10 cellular contexts compared by ENCODE assay signal in the genomic region with DNA sequence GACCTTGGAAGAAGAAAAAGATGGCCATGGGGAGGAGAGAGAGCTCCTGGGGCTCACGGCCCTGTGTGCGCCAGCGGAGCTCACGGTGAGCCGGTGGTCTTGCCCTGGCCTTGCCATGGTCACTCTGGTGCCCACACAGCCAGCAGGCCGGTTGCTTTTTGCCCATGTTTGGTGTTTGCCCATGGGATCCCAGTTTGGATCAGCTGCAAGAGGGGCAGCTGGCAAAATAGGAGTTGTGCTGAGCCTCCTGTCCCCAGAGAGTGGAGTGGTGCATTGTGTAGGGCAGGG. TPM values are rescaled to one million over a fixed set of nuclear protein-coding genes. Genes with fewer than 3 reads are reported as not detected.
DNase-seq lines count a peak whose midpoint lies in the region; TF ChIP-seq lines count a peak whose summit lies in the region.
"Had no signal": no experiment of that assay in that cellular context is flagged by ENCODE, and none has a peak within 500 bp of the region (broad histone marks: within the 10 kb centered on the region; RNA-seq: fewer than 3 reads in every experiment).

No MANE protein-coding gene starts in this region.

- peaks cover 5% of the 10 kb centered on the region for H3K4me1 ChIP-seq in adipocyte (ENCODE audit: control insufficient read depth, insufficient read depth, low read length)

- no peak for TF ChIP-seq CTCF in kidney epithelial cell (IDR thresholded peaks at IDR 0.05; ENCODE audit: insufficient read depth, low read length, poor library complexity, severe bottlenecking)

- peak overlapping the region; percentile 89 for H3K27ac ChIP-seq in substantia nigra (ENCODE audit: low read depth, low read length, poor library complexity, severe bottlenecking)

- peak overlapping the region; percentile 84 for H3K27ac Mint-ChIP-seq in activated CD4-positive, alpha-beta T cell treated with anti-CD3 and anti-CD28 coated beads, Interleukin-2, amount 10 ng/mL, durations not matched to agents 7 days and 5 days

- peak overlapping the region; percentile 92 for H3K4me3 Mint-ChIP-seq in activated CD4-positive, alpha-beta T cell treated with anti-CD3 and anti-CD28 coated beads, Interleukin-2, amount 10 ng/mL, durations not matched to agents 7 days and 5 days

- H3K9ac ChIP-seq in adipocyte (ENCODE audit: low read length) = no peak overlapping the region

- CTCF ChIA-PET in activated CD4-positive, alpha-beta T cell treated with anti-CD3 and anti-CD28 coated beads, Interleukin-2, amount 10 ng/mL, durations not matched to agents 7 days and 5 days (lab: Charles Lee) = interaction anchor here (0.8 to 3.8 kb wide), 12 partner anchors 9 to 126 kb away, joined by 3 to 24 read pairs (median 6); a partner anchor contains a TSS

- no peaks in the 10 kb centered on the region for H3K36me3 ChIP-seq in adipocyte (ENCODE audit: control insufficient read depth, insufficient read depth, low read length, severe bottlenecking)
- H3K36me3 ChIP-seq in kidney epithelial cell (ENCODE audit: control insufficient read depth, insufficient read depth, low read length) = no peaks in the 10 kb centered on the region

- H3K27me3 Mint-ChIP-seq in activated CD4-positive, alpha-beta T cell treated with anti-CD3 and anti-CD28 coated beads, Interleukin-2, amount 10 ng/mL, durations not matched to agents 7 days and 5 days = no peaks in the 10 kb centered on the region

- H3K4me3 ChIP-seq in adipocyte (ENCODE audit: low read length) (peak overlapping the region; percentile 90), kidney epithelial cell (ENCODE audit: low read depth, low read length) (peak overlapping the region; percentile 86)

- H3K9me3 Mint-ChIP-seq in activated CD4-positive, alpha-beta T cell treated with anti-CD3 and anti-CD28 coated beads, Interleukin-2, amount 10 ng/mL, durations not matched to agents 7 days and 5 days = no peaks in the 10 kb centered on the region

- H3K27me3 ChIP-seq in adipocyte (replicated peaks; ENCODE audit: control insufficient read depth, insufficient read depth, low read length) = no peaks in the 10 kb centered on the region
- H3K27me3 ChIP-seq in kidney epithelial cell (ENCODE audit: control insufficient read depth, insufficient read depth, low read length) = no peaks in the 10 kb centered on the region

- H3K9me3 ChIP-seq in adipocyte (ENCODE audit: control insufficient read depth, low read length) = no peaks in the 10 kb centered on the region

- POLR2A ChIA-PET in activated CD4-positive, alpha-beta T cell treated with anti-CD3 and anti-CD28 coated beads, Interleukin-2, amount 10 ng/mL, durations not matched to agents 7 days and 5 days (lab: Charles Lee) = interaction anchor here (1.3 kb wide), 1 partner anchor 93 kb away, joined by 6 read pairs; no protein-coding TSS in a partner anchor

- H3K36me3 Mint-ChIP-seq in activated CD4-positive, alpha-beta T cell treated with anti-CD3 and anti-CD28 coated beads, Interleukin-2, amount 10 ng/mL, durations not matched to agents 7 days and 5 days (ENCODE audit: low read depth) = peaks cover 44% of the 10 kb centered on the region

- H3K4me1 Mint-ChIP-seq in activated CD4-positive, alpha-beta T cell treated with anti-CD3 and anti-CD28 coated beads, Interleukin-2, amount 10 ng/mL, durations not matched to agents 7 days and 5 days = peaks cover 63% of the 10 kb centered on the region

- DNase-seq in activated CD4-positive, alpha-beta T cell treated with anti-CD3 and anti-CD28 coated beads, Interleukin-2, amount 10 ng/mL, durations not matched to agents 7 days and 5 days = no peak
- DNase-seq in activated CD4-positive, alpha-beta T cell treated with anti-CD3 and anti-CD28 coated beads, Interleukin-2, amount 50 U/mL, for 4 hours = no peak
- DNase-seq in adipocyte (ENCODE audit: low read depth) (no peak), kidney epithelial cell (ENCODE audit: low read depth) (no peak), substantia nigra (lab: John Stamatoyannopoulos, UW) (no peak), MV-4-11 (lab: John Stamatoyannopoulos, UW) (no peak), NCI-H2029 (lab: John Stamatoyannopoulos, UW) (no peak)
- no peak for DNase-seq in stimulated activated CD4-positive, alpha-beta T cell treated with anti-CD3 and anti-CD28 coated beads, Interleukin-15, amount 100 ng/mL, for 24 hours
- DNase-seq: activated CD8-positive, alpha-beta memory T cell treated with anti-CD3 and anti-CD28 coated beads, Interleukin-2, amount 50 U/mL, for 48 hours; COR-L47 had no signal

RNA-seq across cellular contexts. Expression of a gene that starts 1.6 kb away (rescaled TPM):
- 100 to 1,000 TPM; 254 to 281 TPM for total RNA-seq in activated CD4-positive, alpha-beta T cell treated with anti-CD3 and anti-CD28 coated beads, Interleukin-2, amount 10 ng/mL, durations not matched to agents 7 days and 5 days
- total RNA-seq in kidney epithelial cell = 33.6 and 40.6 TPM in 2 replicates

RNA-seq across cellular contexts. Expression of a gene that starts 12.9 kb away (rescaled TPM):
- 10 to 100 TPM; 28.2 to 30.4 TPM for total RNA-seq in activated CD4-positive, alpha-beta T cell treated with anti-CD3 and anti-CD28 coated beads, Interleukin-2, amount 10 ng/mL, durations not matched to agents 7 days and 5 days
- 0.82 TPM in 1 of 2 replicates, not detected in the other for total RNA-seq in kidney epithelial cell

RNA-seq across cellular contexts. Expression of a gene that starts 26.2 kb away (rescaled TPM):
- 10 to 100 TPM; 28.6 to 34.4 TPM for total RNA-seq in activated CD4-positive, alpha-beta T cell treated with anti-CD3 and anti-CD28 coated beads, Interleukin-2, amount 10 ng/mL, durations not matched to agents 7 days and 5 days
- 30.7 and 31.6 TPM in 2 replicates for total RNA-seq in kidney epithelial cell

RNA-seq across cellular contexts. Expression of a gene that starts 37.3 kb away (rescaled TPM):
- not detected for total RNA-seq in activated CD4-positive, alpha-beta T cell treated with anti-CD3 and anti-CD28 coated beads, Interleukin-2, amount 10 ng/mL, durations not matched to agents 7 days and 5 days
- total RNA-seq in kidney epithelial cell = not detected in 2 replicates

Comparison
In these comparisons a context has a peak if more than half of its experiments do, and no peak if none do; other contexts are left out.
1. RNA of a gene that starts 12.9 kb away (total RNA-seq): 28.2 to 30.4 TPM in activated CD4-positive, alpha-beta T cell treated with anti-CD3 and anti-CD28 coated beads, Interleukin-2, amount 10 ng/mL, durations not matched to agents 7 days and 5 days; 0.82 TPM in kidney epithelial cell; every median in the first group is over 10 times any median in the second.